ENCODE assay signal across 9 cellular contexts in the genomic region with DNA sequence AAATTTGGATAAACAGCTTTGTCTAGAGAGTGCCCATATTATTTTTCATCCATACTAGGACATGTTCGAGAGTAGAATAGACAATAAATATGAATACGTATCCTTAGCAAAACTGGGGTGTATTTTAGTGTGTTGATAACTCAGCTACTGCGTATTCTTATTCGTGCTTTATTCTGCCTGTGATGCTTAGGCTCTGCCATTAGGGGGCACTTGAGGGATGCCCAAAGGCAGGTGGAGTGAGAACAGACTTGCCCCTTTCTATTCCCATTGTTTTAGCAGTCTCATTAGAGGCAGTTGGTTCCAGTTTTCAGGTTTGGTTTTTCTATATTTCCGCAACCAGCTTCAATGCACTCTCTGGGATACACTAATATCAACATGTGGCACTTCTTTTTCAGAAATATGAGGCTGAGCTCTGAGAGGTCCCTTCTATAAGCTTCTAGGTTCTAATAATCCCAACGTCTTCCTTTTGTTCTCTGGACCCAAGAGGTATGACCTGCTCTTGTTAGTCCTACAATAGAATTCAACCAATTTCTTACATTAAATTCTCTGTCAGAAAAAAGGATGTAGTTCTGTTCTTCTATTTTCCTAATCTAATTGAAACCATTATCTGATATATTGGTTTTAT.
DNase-seq lines count a peak whose midpoint lies in the region; ATAC-seq, FAIRE-seq and TF ChIP-seq lines count a peak whose summit lies in the region.
"Had no signal": no experiment of that assay in that cellular context is flagged by ENCODE, and none has a peak within 500 bp of the region (broad histone marks: within the 10 kb centered on the region; RNA-seq: fewer than 3 reads in every experiment).

No MANE protein-coding gene starts in this region.

- FAIRE-seq in GM18507 (lab: Jason Lieb, UNC) = peak; percentile 12

- H2AFZ ChIP-seq in KMS-11 (ENCODE audit: low read depth) (no peak overlapping the region), hepatocyte (peak overlapping the region; percentile 35)

- H3K27me3 Mint-ChIP-seq in effector memory CD8-positive, alpha-beta T cell = no peaks in the 10 kb centered on the region
- H3K27me3 Mint-ChIP-seq: dendritic cell treated with granulocyte-macrophage colony-stimulating factor and Interleukin-4, amounts not matched to agents 40 ng/mL and 50 ng/mL, for 4 days had no signal

- H4K20me1 ChIP-seq in KMS-11 (ENCODE audit: insufficient read depth) (no peaks in the 10 kb centered on the region), hepatocyte (ENCODE audit: insufficient read depth, poor library complexity, severe bottlenecking) (no peaks in the 10 kb centered on the region)

- no peak overlapping the region for H3K9ac ChIP-seq in KMS-11

- no peak for ATAC-seq in effector memory CD8-positive, alpha-beta T cell (replicated peaks)
- ATAC-seq in HG03565 (IDR thresholded peaks at IDR 0.05; ENCODE audit: unreplicated experiment) = no peak

- no peak overlapping the region for H3K4me3 ChIP-seq in KMS-11 (IDR thresholded peaks at IDR 0.05; ENCODE audit: insufficient read depth, low read depth, low read length)
- H3K4me3 ChIP-seq in hepatocyte = no peak overlapping the region

- H3K9me3 Mint-ChIP-seq in effector memory CD8-positive, alpha-beta T cell = peaks cover 0 to 6% of the 10 kb centered on the region in 2 donors
- H3K9me3 Mint-ChIP-seq: dendritic cell treated with granulocyte-macrophage colony-stimulating factor and Interleukin-4, amounts not matched to agents 40 ng/mL and 50 ng/mL, for 4 days had no signal

- 46% methylated on average over 6 of the region's 6 CpGs for WGBS in hepatocyte (ENCODE audit: low lambda C conversion rate, missing lambda C conversion rate)

- H3K27ac ChIP-seq in KMS-11 (no peak overlapping the region), hepatocyte (no peak overlapping the region)

- no peaks in the 10 kb centered on the region for H3K9me3 ChIP-seq in hepatocyte (ENCODE audit: low read depth)

- no peaks in the 10 kb centered on the region for H3K36me3 ChIP-seq in KMS-11 (ENCODE audit: insufficient read depth)
- H3K36me3 ChIP-seq in hepatocyte (replicated peaks; ENCODE audit: insufficient read depth, low read depth) = no peaks in the 10 kb centered on the region

- no peaks in the 10 kb centered on the region for H3K4me1 ChIP-seq in KMS-11 (ENCODE audit: low read depth, poor library complexity, severe bottlenecking)
- no peaks in the 10 kb centered on the region for H3K4me1 ChIP-seq in hepatocyte (ENCODE audit: insufficient read depth)

- DNase-seq in AML-193 (lab: John Stamatoyannopoulos, UW) (peak; percentile 40 to 46), GM18507 (ENCODE audit: extremely low spot score, insufficient read length, low read depth) (no peak), RPMI8226 (peak; percentile 44), hepatocyte (ENCODE audit: low spot score) (peak; percentile 68), 8988T (no peak)
- no peak for DNase-seq in effector memory CD8-positive, alpha-beta T cell

- H3K36me3 Mint-ChIP-seq in effector memory CD8-positive, alpha-beta T cell (ENCODE audit: insufficient read depth) = no peaks in the 10 kb centered on the region

- no peaks in the 10 kb centered on the region for H3K79me2 ChIP-seq in KMS-11 (ENCODE audit: insufficient read depth, low read depth)
- no peaks in the 10 kb centered on the region for H3K79me2 ChIP-seq in hepatocyte

- no peak overlapping the region for H3K4me3 Mint-ChIP-seq in effector memory CD8-positive, alpha-beta T cell
- H3K4me3 Mint-ChIP-seq: dendritic cell treated with granulocyte-macrophage colony-stimulating factor and Interleukin-4, amounts not matched to agents 40 ng/mL and 50 ng/mL, for 4 days had no signal

- no peak overlapping the region for H3K27ac Mint-ChIP-seq in effector memory CD8-positive, alpha-beta T cell
- H3K27ac Mint-ChIP-seq: dendritic cell treated with granulocyte-macrophage colony-stimulating factor and Interleukin-4, amounts not matched to agents 40 ng/mL and 50 ng/mL, for 4 days had no signal

- no peaks in the 10 kb centered on the region for H3K4me1 Mint-ChIP-seq in effector memory CD8-positive, alpha-beta T cell (ENCODE audit: low read depth in 2 of 2)

- TF ChIP-seq CTCF in KMS-11 (conservative IDR thresholded peaks at IDR 0.05; ENCODE audit: low read depth, low read length) (peak; percentile 56), hepatocyte (IDR thresholded peaks at IDR 0.05; ENCODE audit: poor library complexity) (peak; percentile 70)

- H3K9me2 ChIP-seq in hepatocyte (replicated peaks; ENCODE audit: insufficient read depth) = no peaks in the 10 kb centered on the region

- H3K27me3 ChIP-seq in KMS-11 (ENCODE audit: insufficient read depth, low read depth) = no peaks in the 10 kb centered on the region
- H3K27me3 ChIP-seq in hepatocyte = no peaks in the 10 kb centered on the region

- H3K4me2 ChIP-seq in KMS-11 (no peak overlapping the region), hepatocyte (peak overlapping the region; percentile 70)

Comparison
In these comparisons a context has a peak if more than half of its experiments do, and no peak if none do; other contexts are left out.
1. DNase-seq: peak in AML-193 (2 of 2), RPMI8226 (single experiment) and hepatocyte (single experiment); none in GM18507 (single experiment), effector memory CD8-positive, alpha-beta T cell (0 of 3) and 8988T (single experiment).